In the genomic region with DNA sequence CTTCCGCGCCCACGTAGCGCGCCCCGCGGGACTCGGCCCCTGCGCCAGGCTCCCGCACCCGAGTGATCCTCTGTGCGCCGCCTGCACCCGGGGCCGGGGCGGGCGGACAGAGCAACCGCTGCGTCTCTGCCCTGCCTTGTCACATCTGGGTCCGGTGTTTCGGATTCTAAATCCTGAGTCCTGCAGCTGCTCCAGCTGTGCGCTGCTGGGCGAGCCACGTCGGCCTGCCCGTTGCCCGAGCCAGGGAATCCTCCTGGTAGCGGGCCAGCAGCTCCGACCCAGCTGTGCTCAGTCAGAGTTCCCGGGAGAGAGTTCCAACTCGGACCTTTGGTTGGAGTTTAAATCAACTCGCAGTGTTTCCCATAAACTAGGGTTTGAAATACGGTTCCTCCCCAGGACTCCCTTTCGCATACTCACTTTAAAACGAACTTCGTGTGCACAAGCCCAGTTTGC, we compare ENCODE assay signal across 9 cellular contexts. TPM values are rescaled to one million over a fixed set of nuclear protein-coding genes. Genes with fewer than 3 reads are reported as not detected.
DNase-seq lines count a peak whose midpoint lies in the region; ATAC-seq and TF ChIP-seq lines count a peak whose summit lies in the region.
"Had no signal": no experiment of that assay in that cellular context is flagged by ENCODE, and none has a peak within 500 bp of the region (broad histone marks: within the 10 kb centered on the region; RNA-seq: fewer than 3 reads in every experiment).

No MANE protein-coding gene starts in this region.

- DNase-seq in DMS53 (lab: John Stamatoyannopoulos, UW), result peak; percentile 78
- DNase-seq in DMS53 treated with DMSO at 0.1 percent for 48 hours (lab: John Stamatoyannopoulos, UW; ENCODE audit: unreplicated experiment), result no peak
- peak; percentile 12 for DNase-seq in mammary epithelial cell
- DNase-seq in iris pigment epithelial cell (ENCODE audit: low read depth), result peak; percentile 28
- no peak for DNase-seq in UCSD-AML1 (lab: John Stamatoyannopoulos, UW; ENCODE audit: unreplicated experiment)

- H3K27me3 ChIP-seq in mammary epithelial cell (ENCODE audit: insufficient read depth, low read length), result peaks cover 38% of the 10 kb centered on the region
- H3K27me3 ChIP-seq in stomach smooth muscle (ENCODE audit: control insufficient read depth in 1 of 2, insufficient read depth in 2 of 2, low read length in 2 of 2), result peaks cover 38 to 72% of the 10 kb centered on the region in 2 donors

- intact Hi-C loops in mammary epithelial cell (cut with micrococcal nuclease), result no loop called here

- H3K4me3 ChIP-seq in mammary epithelial cell (replicated peaks in 1 of 3; ENCODE audit: insufficient read depth in 1 of 3, low read depth in 2 of 3, low read length in 3 of 3) (no peak overlapping the region), stomach smooth muscle (ENCODE audit: low read length in 2 of 2) (peak overlapping the region; percentile 72 to 75)

- CTCF ChIA-PET in mammary epithelial cell (lab: Charles Lee; ENCODE audit: low non-redundant PET), result no interaction called here

- no peaks in the 10 kb centered on the region for H3K36me3 ChIP-seq in mammary epithelial cell (ENCODE audit: insufficient read depth, low read length)
- no peaks in the 10 kb centered on the region for H3K36me3 ChIP-seq in stomach smooth muscle (ENCODE audit: control insufficient read depth in 2 of 2, insufficient read depth in 2 of 2, low read length in 2 of 2)

- WGBS in mammary epithelial cell (ENCODE audit: low coverage, missing lambda C conversion rate), result 1% methylated on average over 15 of the region's 36 CpGs

- no peak overlapping the region for H2AFZ ChIP-seq in mammary epithelial cell (ENCODE audit: low read depth, low read length)

- H3K9ac ChIP-seq in mammary epithelial cell (ENCODE audit: insufficient read depth, low read length) (no peak overlapping the region), stomach smooth muscle (ENCODE audit: low read length in 2 of 2) (no peak overlapping the region)

- no peak overlapping the region for H3K4me2 ChIP-seq in mammary epithelial cell (ENCODE audit: insufficient read depth, low read depth, low read length)

- no peak for TF ChIP-seq CTCF in mammary epithelial cell (conservative IDR thresholded peaks at IDR 0.05 in 1 of 2, IDR thresholded peaks at IDR 0.05 in 1 of 2; ENCODE audit: extremely low read depth in 1 of 2, insufficient read depth in 1 of 2, low read depth in 1 of 2, low read length in 2 of 2)

- in situ Hi-C loops in mammary epithelial cell (cut with MboI; ENCODE audit: low sequenced_read_pairs in 2 of 2), result no loop called here

- ATAC-seq in GM19324 (IDR thresholded peaks at IDR 0.05; ENCODE audit: low FRiP score, unreplicated experiment), result no peak
- no peak for ATAC-seq in HG03045 (IDR thresholded peaks at IDR 0.05; ENCODE audit: unreplicated experiment)

- no peaks in the 10 kb centered on the region for H3K79me2 ChIP-seq in mammary epithelial cell (ENCODE audit: insufficient read depth, low read length)

- peaks cover 3% of the 10 kb centered on the region for H3K9me3 ChIP-seq in mammary epithelial cell (replicated peaks; ENCODE audit: insufficient read depth, low read length)
- no peaks in the 10 kb centered on the region for H3K9me3 ChIP-seq in stomach smooth muscle (ENCODE audit: control insufficient read depth in 2 of 2, low read length in 2 of 2)

- H3K27ac ChIP-seq in mammary epithelial cell (ENCODE audit: insufficient read depth, low read depth, low read length) (no peak overlapping the region), stomach smooth muscle (ENCODE audit: low read length) (no peak overlapping the region)

- H4K20me1 ChIP-seq in mammary epithelial cell (ENCODE audit: insufficient read depth, low read length), result no peaks in the 10 kb centered on the region

- dilution Hi-C loops in mammary epithelial cell (cut with HindIII; ENCODE audit: low sequenced_read_pairs), result no loop called here

- BruUV-seq in mammary epithelial cell (replicated peaks; lab: Mats Ljungman, UMichigan), result no TSS peak

- H3K4me1 ChIP-seq in mammary epithelial cell (ENCODE audit: insufficient read depth, low read length) (no peaks in the 10 kb centered on the region), stomach smooth muscle (ENCODE audit: control insufficient read depth, insufficient read depth, low read length) (peaks cover 39% of the 10 kb centered on the region)

RNA-seq across cellular contexts. Expression of a gene that starts 0.3 kb away (rescaled TPM):
- total RNA-seq in mammary epithelial cell, result not detected
- not detected for polyA plus RNA-seq in mammary epithelial cell
- polyA minus RNA-seq in mammary epithelial cell, result 1.4 TPM
- total RNA-seq: T-helper 2 cell treated with Interferon-gamma antibody and Interleukin-4, amounts not matched to agents 100 ng/mL and 5 ng/mL, for 36 hours had no signal

Comparison
In these comparisons a context has a peak if more than half of its experiments do, and no peak if none do; other contexts are left out.
1. DNase-seq: peak in DMS53 (single experiment), mammary epithelial cell (single experiment) and iris pigment epithelial cell (single experiment); none in DMS53 treated with DMSO at 0.1 percent for 48 hours (single experiment) and UCSD-AML1 (single experiment).
2. H3K4me3 ChIP-seq: peak in stomach smooth muscle (2 of 2); none in mammary epithelial cell (0 of 3).